ENCODE assay signal across 14 cellular contexts in genomic region chr21:34133802-34134201, GRCh38.
DNase-seq lines count a peak whose midpoint lies in the region; ATAC-seq, FAIRE-seq and TF ChIP-seq lines count a peak whose summit lies in the region.
"Had no signal": no experiment of that assay in that cellular context is flagged by ENCODE, and none has a peak within 500 bp of the region (broad histone marks: within the 10 kb centered on the region; RNA-seq: fewer than 3 reads in every experiment).

No MANE protein-coding gene starts in this region.

- H3K27me3 Mint-ChIP-seq in stimulated activated naive CD8-positive, alpha-beta T cell treated with anti-CD3 and anti-CD28 coated beads, Interleukin-15, Interleukin-2, amounts not matched to agents 100 ng/mL and 50 ng/mL, for 24 hours, result no peaks in the 10 kb centered on the region
- H3K27me3 Mint-ChIP-seq in stimulated activated naive CD8-positive, alpha-beta T cell treated with anti-CD3 and anti-CD28 coated beads, Interleukin-15, amount 100 ng/mL, for 72 hours, result no peaks in the 10 kb centered on the region
- no peaks in the 10 kb centered on the region for H3K27me3 Mint-ChIP-seq in WTC11 (ENCODE audit: low read depth)
- H3K27me3 Mint-ChIP-seq: naive B cell had no signal

- H3K9me3 Mint-ChIP-seq in stimulated activated naive CD8-positive, alpha-beta T cell treated with anti-CD3 and anti-CD28 coated beads, Interleukin-15, Interleukin-2, amounts not matched to agents 100 ng/mL and 50 ng/mL, for 24 hours, result peaks cover 9% of the 10 kb centered on the region
- no peaks in the 10 kb centered on the region for H3K9me3 Mint-ChIP-seq in stimulated activated naive CD8-positive, alpha-beta T cell treated with anti-CD3 and anti-CD28 coated beads, Interleukin-15, amount 100 ng/mL, for 72 hours
- peaks cover 21% of the 10 kb centered on the region for H3K9me3 Mint-ChIP-seq in WTC11

- peaks cover 80% of the 10 kb centered on the region for H3K36me3 Mint-ChIP-seq in stimulated activated naive CD8-positive, alpha-beta T cell treated with anti-CD3 and anti-CD28 coated beads, Interleukin-15, Interleukin-2, amounts not matched to agents 100 ng/mL and 50 ng/mL, for 24 hours (ENCODE audit: low read depth)
- H3K36me3 Mint-ChIP-seq in WTC11, result peaks cover 70% of the 10 kb centered on the region

- CTCF ChIA-PET in WTC11 (lab: Charles Lee), result interaction anchor here (0.9 to 2.0 kb wide), 10 partner anchors 21 to 214 kb away, joined by 3 to 12 read pairs (median 4); partner anchors contain the start of genes MRPS6 and SLC5A3

- TF ChIP-seq POLR2A in tibial nerve (IDR thresholded peaks at IDR 0.05) (no peak), GM12892 (IDR thresholded peaks at IDR 0.05; ENCODE audit: low read depth, low read length) (no peak)

- ATAC-seq in stimulated activated naive CD8-positive, alpha-beta T cell treated with anti-CD3 and anti-CD28 coated beads, Interleukin-15, amount 100 ng/mL, for 72 hours, result no peak
- ATAC-seq in WTC11 (0 out of 2 replicates have a peak, but pooled peaks have one; percentile 12), HG03460 (IDR thresholded peaks at IDR 0.05; ENCODE audit: unreplicated experiment) (no peak), omental fat pad (ENCODE audit: low FRiP score) (no peak)

- H3K27me3 ChIP-seq in tibial nerve, result no peaks in the 10 kb centered on the region
- H3K27me3 ChIP-seq: hepatocyte had no signal

- WGBS in tibial nerve, 2 donors, result 81 to 85% methylated on average over 2 of the region's 2 CpGs

- TF ChIP-seq EP300 in tibial nerve (IDR thresholded peaks at IDR 0.05), result no peak

- H3K4me3 Mint-ChIP-seq in stimulated activated naive CD8-positive, alpha-beta T cell treated with anti-CD3 and anti-CD28 coated beads, Interleukin-15, Interleukin-2, amounts not matched to agents 100 ng/mL and 50 ng/mL, for 24 hours, result peak overlapping the region; percentile 33
- peak overlapping the region in 1 of 2 donors; percentile 32 for H3K4me3 Mint-ChIP-seq in stimulated activated naive CD8-positive, alpha-beta T cell treated with anti-CD3 and anti-CD28 coated beads, Interleukin-15, amount 100 ng/mL, for 72 hours
- H3K4me3 Mint-ChIP-seq in WTC11, result no peak overlapping the region
- H3K4me3 Mint-ChIP-seq: naive B cell had no signal

- no peak for DNase-seq in stimulated activated naive CD8-positive, alpha-beta T cell treated with anti-CD3 and anti-CD28 coated beads, Interleukin-15, amount 100 ng/mL, for 72 hours
- DNase-seq in WTC11 (ENCODE audit: low spot score) (no peak), foreskin fibroblast (no peak), tibial nerve (ENCODE audit: low spot score in 2 of 2) (no peak), GM12892 (ENCODE audit: insufficient read length) (no peak), omental fat pad (ENCODE audit: low spot score) (no peak)
- DNase-seq: caudate nucleus; COR-L47; naive B cell; NCI-H1105; stimulated activated CD4-positive, alpha-beta T cell treated with anti-CD3 and anti-CD28 coated beads, Interleukin-1b, Interleukin-23, amount 100 ng/mL, for 48 hours had no signal

- TF ChIP-seq CTCF in WTC11 (IDR thresholded peaks at IDR 0.05), result peak; percentile 43; the same call in 1 of the 2 replicates
- TF ChIP-seq CTCF in foreskin fibroblast (IDR thresholded peaks at IDR 0.05; ENCODE audit: low read depth, low read length), result peak; percentile 10
- TF ChIP-seq CTCF in tibial nerve (IDR thresholded peaks at IDR 0.05), result no peak
- no peak for TF ChIP-seq CTCF in omental fat pad (IDR thresholded peaks at IDR 0.05)

- peaks cover 75% of the 10 kb centered on the region for H3K4me1 Mint-ChIP-seq in stimulated activated naive CD8-positive, alpha-beta T cell treated with anti-CD3 and anti-CD28 coated beads, Interleukin-15, Interleukin-2, amounts not matched to agents 100 ng/mL and 50 ng/mL, for 24 hours (ENCODE audit: low read depth)
- peaks cover 52% of the 10 kb centered on the region for H3K4me1 Mint-ChIP-seq in stimulated activated naive CD8-positive, alpha-beta T cell treated with anti-CD3 and anti-CD28 coated beads, Interleukin-15, amount 100 ng/mL, for 72 hours
- H3K4me1 Mint-ChIP-seq in WTC11, result peaks cover 51% of the 10 kb centered on the region

- peaks cover 0 to 20% (median 0%) of the 10 kb centered on the region in 3 donors for H3K36me3 ChIP-seq in tibial nerve

- no peak overlapping the region for H3K4me3 ChIP-seq in foreskin fibroblast (ENCODE audit: low read depth in 1 of 2, low read length in 2 of 2)
- H3K4me3 ChIP-seq in tibial nerve, result no peak overlapping the region
- H3K4me3 ChIP-seq: hepatocyte had no signal

- POLR2A ChIA-PET in WTC11 (lab: Charles Lee), result no interaction called here

- H3K27ac Mint-ChIP-seq in stimulated activated naive CD8-positive, alpha-beta T cell treated with anti-CD3 and anti-CD28 coated beads, Interleukin-15, Interleukin-2, amounts not matched to agents 100 ng/mL and 50 ng/mL, for 24 hours, result peak overlapping the region; percentile 96
- H3K27ac Mint-ChIP-seq in stimulated activated naive CD8-positive, alpha-beta T cell treated with anti-CD3 and anti-CD28 coated beads, Interleukin-15, amount 100 ng/mL, for 72 hours, result peak overlapping the region in 1 of 2 donors; percentile 3
- H3K27ac Mint-ChIP-seq in WTC11, result peak overlapping the region; percentile 18; the same call in 1 of the 2 replicates

- H3K4me1 ChIP-seq in tibial nerve, result peaks cover 0 to 54% (median 40%) of the 10 kb centered on the region in 4 donors

- no peak for FAIRE-seq in GM12892 (lab: Jason Lieb, UNC)

- H3K27ac ChIP-seq in tibial nerve, result peak overlapping the region in 2 of 4 donors; percentile 83 to 87
- H3K27ac ChIP-seq: hepatocyte had no signal

- peaks cover 0 to 5% (median 0%) of the 10 kb centered on the region in 4 donors for H3K9me3 ChIP-seq in tibial nerve

TF ChIP-seq in WTC11, 78 proteins besides CTCF, POLR2A, EP300 and RAD21 (continues in another document):
- TF ChIP-seq TCF7 (CRISPR knock-in tag; IDR thresholded peaks at IDR 0.05; ENCODE audit: low read depth) (no peak), EMX1 (CRISPR knock-in tag; IDR thresholded peaks at IDR 0.05) (no peak), ZNF121 (CRISPR knock-in tag; IDR thresholded peaks at IDR 0.05) (no peak), GTF2I (CRISPR knock-in tag; conservative IDR thresholded peaks at IDR 0.05) (no peak), ELF4 (CRISPR knock-in tag; IDR thresholded peaks at IDR 0.05; ENCODE audit: low read depth) (no peak), NR2C2 (CRISPR knock-in tag; IDR thresholded peaks at IDR 0.05) (no peak), ZNF138 (CRISPR knock-in tag; conservative IDR thresholded peaks at IDR 0.05) (no peak), ZNF425 (CRISPR knock-in tag; conservative IDR thresholded peaks at IDR 0.05) (no peak), ZNF219 (CRISPR knock-in tag; IDR thresholded peaks at IDR 0.05; ENCODE audit: borderline replicate concordance) (no peak), ERG (CRISPR knock-in tag; IDR thresholded peaks at IDR 0.05) (no peak), JAZF1 (CRISPR knock-in tag; IDR thresholded peaks at IDR 0.05) (no peak), TEAD4 (CRISPR knock-in tag; IDR thresholded peaks at IDR 0.05) (no peak), E2F5 (CRISPR knock-in tag; IDR thresholded peaks at IDR 0.05) (no peak), MYBL2 (CRISPR knock-in tag; IDR thresholded peaks at IDR 0.05) (no peak)

Comparison
In these comparisons a context has a peak if more than half of its experiments do, and no peak if none do; other contexts are left out.
1. CTCF ChIP-seq: peak in WTC11 (single experiment) and foreskin fibroblast (single experiment); none in tibial nerve (0 of 5) and omental fat pad (0 of 3).